Comparison of ENCODE assay signal across 24 cellular contexts in the genomic region with DNA sequence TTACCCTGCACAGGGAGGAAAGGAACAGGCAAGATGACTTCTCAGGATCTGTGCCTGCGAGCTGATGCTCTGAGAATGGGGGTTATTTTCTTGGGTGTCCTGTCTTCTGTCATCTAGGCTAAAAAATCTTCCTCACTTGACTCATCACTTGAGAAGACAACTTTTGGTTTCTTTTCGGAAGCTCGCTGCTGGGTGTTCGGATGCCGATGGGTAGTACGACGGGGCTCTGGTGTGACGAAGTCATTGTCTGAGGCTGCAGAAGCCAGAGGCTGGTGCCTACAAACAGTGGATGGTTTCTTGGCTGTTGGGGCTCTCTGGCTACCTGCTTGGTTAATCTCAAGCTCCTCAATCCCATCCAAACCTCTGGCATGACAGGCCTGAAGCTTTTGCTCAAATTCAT.
"Had no signal": no experiment of that assay in that cellular context is flagged by ENCODE, and none has a peak within 500 bp of the region (broad histone marks: within the 10 kb centered on the region; RNA-seq: fewer than 3 reads in every experiment).

No MANE protein-coding gene starts in this region.

- H3K9ac ChIP-seq: SK-N-SH had no signal

- H3K4me1 ChIP-seq: ascending aorta had no signal

- H3K27ac ChIP-seq: ascending aorta, cardiac muscle cell, coronary artery, PC-9, SJSA1 had no signal

- H3K27me3 ChIP-seq: ascending aorta, cardiac muscle cell, MG63, SJSA1 had no signal

- H3K4me2 ChIP-seq: PC-9, SK-N-SH had no signal

- H2AFZ ChIP-seq: PC-9 had no signal

- DNase-seq: activated CD4-positive, alpha-beta T cell treated with anti-CD3 and anti-CD28 coated beads, Interleukin-2, amount 10 ng/mL, durations not matched to agents 7 days and 5 days; activated CD4-positive, alpha-beta T cell treated with anti-CD3 and anti-CD28 coated beads, Interleukin-2, amount 50 U/mL, for 48 hours; activated CD8-positive, alpha-beta T cell treated with anti-CD3 and anti-CD28 coated beads, Interleukin-2, amount 10 ng/mL, durations not matched to agents 7 days and 5 days; activated gamma-delta T cell; activated naive CD4-positive, alpha-beta T cell treated with Interleukin-2 at 50 U/mL for 16 hours; activated naive CD8-positive, alpha-beta T cell treated with anti-CD3 and anti-CD28 coated beads, Interleukin-2, amount 10 ng/mL, durations not matched to agents 7 days and 5 days; activated T-cell treated with anti-CD3 and anti-CD28 coated beads, Interleukin-2, amount 50 U/mL, for 24 hours; amygdala; MG63; NCI-H1048; NCI-H1105 treated with DMSO at 0.1 percent for 48 hours; NCI-H1694; NCI-H1930; NCI-H2081 treated with DMSO at 0.1 percent for 48 hours; NCI-H226; NCI-H446 treated with DMSO at 0.1 percent for 48 hours; NCI-H524; PC-9; SHP77 treated with DMSO at 0.1 percent for 48 hours; SK-N-SH had no signal

- ATAC-seq: activated CD8-positive, alpha-beta T cell treated with anti-CD3 and anti-CD28 coated beads, Interleukin-2, amount 10 ng/mL, durations not matched to agents 7 days and 5 days had no signal

- H3K4me3 ChIP-seq: ascending aorta, cardiac muscle cell, coronary artery, MG63, PC-9, SJSA1 had no signal

- H3K36me3 ChIP-seq: ascending aorta, cardiac muscle cell, MG63, SJSA1 had no signal
